ENCODE assay signal across 1 cellular context in genomic region chr1:165630629-165631402, GRCh38.
TF ChIP-seq lines count a peak whose summit lies in the region.

MGST3 (plus strand) TSS chr1:165631234; CDS start chr1:165649848, 18,614 bp downstream.

TF ChIP-seq in HepG2, 621 proteins besides CTCF, POLR2A, EP300 and RAD21 (continued from another document and continues in another):
- TF ChIP-seq PRDM10 (CRISPR knock-in tag; IDR thresholded peaks at IDR 0.05; ENCODE audit: low read depth): no peak
- peak in 1 of 2 experiments; percentile 24; a peak in 1 of 4 replicates for TF ChIP-seq MAFK (conservative IDR thresholded peaks at IDR 0.05 in 1 of 2, IDR thresholded peaks at IDR 0.05 in 1 of 2; ENCODE audit: low read length in 2 of 2)
- TF ChIP-seq KLF11 (CRISPR knock-in tag; IDR thresholded peaks at IDR 0.05): peak; percentile 78; the same call in 1 of the 2 replicates
- TF ChIP-seq POGZ (CRISPR knock-in tag; IDR thresholded peaks at IDR 0.05): peak; percentile 63
- no peak for TF ChIP-seq ATF7-NPFF (CRISPR knock-in tag; IDR thresholded peaks at IDR 0.05; ENCODE audit: low read depth)
- TF ChIP-seq DPF2 (CRISPR knock-in tag; IDR thresholded peaks at IDR 0.05; ENCODE audit: borderline replicate concordance, low read depth): no peak
- no peak for TF ChIP-seq ZUFSP (CRISPR knock-in tag; IDR thresholded peaks at IDR 0.05; ENCODE audit: borderline replicate concordance)
- no peak for TF ChIP-seq ZNF549 (CRISPR knock-in tag; IDR thresholded peaks at IDR 0.05)
- TF ChIP-seq CERS6 (CRISPR knock-in tag; IDR thresholded peaks at IDR 0.05): no peak
- TF ChIP-seq TAF1 (CRISPR knock-in tag; IDR thresholded peaks at IDR 0.05): peak; percentile 64; the same call in 1 of the 2 replicates
- TF ChIP-seq ZNF674 (CRISPR knock-in tag; IDR thresholded peaks at IDR 0.05; ENCODE audit: low read depth): no peak
- TF ChIP-seq DNMT3B (CRISPR knock-in tag; conservative IDR thresholded peaks at IDR 0.05): no peak
- no peak for TF ChIP-seq ZFP90 (CRISPR knock-in tag; IDR thresholded peaks at IDR 0.05; ENCODE audit: borderline replicate concordance)
- TF ChIP-seq DR1 (CRISPR knock-in tag; IDR thresholded peaks at IDR 0.05): 0 out of 2 replicates have a peak, but pooled peaks have one; percentile 34
- no peak for TF ChIP-seq AGO2 (optimal IDR thresholded peaks at IDR 0.05; ENCODE audit: low read depth, low read length)
- TF ChIP-seq ZNF230 (CRISPR knock-in tag; IDR thresholded peaks at IDR 0.05): peak; percentile 58
- TF ChIP-seq HMGXB3 (CRISPR knock-in tag; IDR thresholded peaks at IDR 0.05; ENCODE audit: borderline replicate concordance): no peak
- no peak for TF ChIP-seq ATM (IDR thresholded peaks at IDR 0.05; ENCODE audit: borderline replicate concordance)
- TF ChIP-seq ZNF468 (CRISPR knock-in tag; IDR thresholded peaks at IDR 0.05): no peak
- no peak; the same call in 1 of the 2 replicates for TF ChIP-seq ZFP36L1 (CRISPR knock-in tag; IDR thresholded peaks at IDR 0.05)
- no peak for TF ChIP-seq SMARCC2 (IDR thresholded peaks at IDR 0.05)
- 0 out of 2 replicates have a peak, but pooled peaks have one; percentile 85 for TF ChIP-seq TIGD3 (CRISPR knock-in tag; IDR thresholded peaks at IDR 0.05; ENCODE audit: borderline replicate concordance)
- TF ChIP-seq POGK (CRISPR knock-in tag; conservative IDR thresholded peaks at IDR 0.05): no peak; the same call in 1 of the 2 replicates
- peak; percentile 61 for TF ChIP-seq CREM (IDR thresholded peaks at IDR 0.05)
- no peak for TF ChIP-seq CREM (CRISPR knock-in tag; IDR thresholded peaks at IDR 0.05)
- TF ChIP-seq ZNF224 (CRISPR knock-in tag; IDR thresholded peaks at IDR 0.05): peak; percentile 92
- TF ChIP-seq ZNF441 (CRISPR knock-in tag; IDR thresholded peaks at IDR 0.05; ENCODE audit: borderline replicate concordance): peak; percentile 57; the same call in 1 of the 2 replicates
- no peak for TF ChIP-seq GTF2F1 (IDR thresholded peaks at IDR 0.05; ENCODE audit: low read length)
- peak; percentile 13; the same call in 1 of the 2 replicates for TF ChIP-seq JUN (CRISPR knock-in tag; IDR thresholded peaks at IDR 0.05)
- no peak for TF ChIP-seq HIC2 (CRISPR knock-in tag; IDR thresholded peaks at IDR 0.05; ENCODE audit: low read depth)
- TF ChIP-seq KLF9 (CRISPR knock-in tag; IDR thresholded peaks at IDR 0.05; ENCODE audit: low read depth): no peak
- TF ChIP-seq CSRNP2 (CRISPR knock-in tag; conservative IDR thresholded peaks at IDR 0.05; ENCODE audit: low read depth): no peak
- no peak for TF ChIP-seq ZXDC (CRISPR knock-in tag; IDR thresholded peaks at IDR 0.05)
- no peak for TF ChIP-seq NFIB (CRISPR knock-in tag; IDR thresholded peaks at IDR 0.05; ENCODE audit: borderline replicate concordance)
- TF ChIP-seq ZNF33B (CRISPR knock-in tag; IDR thresholded peaks at IDR 0.05): peak; percentile 39; the same call in 1 of the 2 replicates
- TF ChIP-seq ZNF703 (CRISPR knock-in tag; IDR thresholded peaks at IDR 0.05; ENCODE audit: borderline replicate concordance): no peak
- no peak for TF ChIP-seq ZNF790 (CRISPR knock-in tag; IDR thresholded peaks at IDR 0.05; ENCODE audit: borderline replicate concordance)
- no peak for TF ChIP-seq ATF5 (CRISPR knock-in tag; IDR thresholded peaks at IDR 0.05; ENCODE audit: low read depth)
- TF ChIP-seq ZNF644 (CRISPR knock-in tag; IDR thresholded peaks at IDR 0.05; ENCODE audit: low read depth): peak; percentile 20; the same call in 1 of the 2 replicates
- no peak for TF ChIP-seq ZSCAN12 (CRISPR knock-in tag; IDR thresholded peaks at IDR 0.05)
